Comparison of ENCODE assay signal across 12 cellular contexts in genomic region chr5:10913846-10914245, GRCh38.
A peak's percentile ranks its signal among the peaks of the same experiment; 100 is the strongest.
DNase-seq lines count a peak whose midpoint lies in the region; ATAC-seq and TF ChIP-seq lines count a peak whose summit lies in the region.
"Had no signal": no experiment of that assay in that cellular context is flagged by ENCODE, and none has a peak within 500 bp of the region (broad histone marks: within the 10 kb centered on the region; RNA-seq: fewer than 3 reads in every experiment).

No MANE protein-coding gene starts in this region.

- no peak overlapping the region for H3K4me2 ChIP-seq in Karpas-422 (ENCODE audit: low read depth, low read length, poor library complexity, severe bottlenecking)

- H3K9me3 ChIP-seq in Karpas-422 (ENCODE audit: low read length) (no peaks in the 10 kb centered on the region), stomach (no peaks in the 10 kb centered on the region)
- H3K9me3 ChIP-seq: neutrophil, thyroid gland had no signal

- H2AFZ ChIP-seq in Karpas-422 (ENCODE audit: low read length): no peak overlapping the region

- H3K4me1 ChIP-seq in Karpas-422 (ENCODE audit: low read length) (peaks cover 20% of the 10 kb centered on the region), stomach (no peaks in the 10 kb centered on the region)
- H3K4me1 ChIP-seq: thyroid gland had no signal

- H4K20me1 ChIP-seq in Karpas-422 (ENCODE audit: insufficient read depth, low read depth, low read length): no peaks in the 10 kb centered on the region

- no peak overlapping the region for H3K9ac ChIP-seq in Karpas-422 (ENCODE audit: low read length)

- TF ChIP-seq POLR2A in stomach (IDR thresholded peaks at IDR 0.05): no peak

- no peaks in the 10 kb centered on the region for H3K79me2 ChIP-seq in Karpas-422 (ENCODE audit: low read length)

- H3K27me3 ChIP-seq in Karpas-422 (ENCODE audit: low read length) (no peaks in the 10 kb centered on the region), stomach (peaks cover 0 to 5% (median 0%) of the 10 kb centered on the region in 3 donors)
- H3K27me3 ChIP-seq: thyroid gland had no signal

- ATAC-seq in left lobe of liver (peak; percentile 57), HG03280 (IDR thresholded peaks at IDR 0.05; ENCODE audit: unreplicated experiment) (no peak), GM21515 (IDR thresholded peaks at IDR 0.05; ENCODE audit: unreplicated experiment) (no peak), HG02763 (IDR thresholded peaks at IDR 0.05; ENCODE audit: unreplicated experiment) (no peak)

- no peak for TF ChIP-seq EP300 in stomach (IDR thresholded peaks at IDR 0.05)

- no peaks in the 10 kb centered on the region for H3K36me3 ChIP-seq in Karpas-422 (ENCODE audit: insufficient read depth, low read length)
- H3K36me3 ChIP-seq in stomach: no peaks in the 10 kb centered on the region
- H3K36me3 ChIP-seq: neutrophil, thyroid gland had no signal

- H3K4me3 ChIP-seq in Karpas-422 (ENCODE audit: low read length): no peak overlapping the region
- H3K4me3 ChIP-seq in WI38 (ENCODE audit: low read depth, low read length): peak overlapping the region; percentile 23
- H3K4me3 ChIP-seq in stomach: no peak overlapping the region
- H3K4me3 ChIP-seq: thyroid gland had no signal

- peak; percentile 80 for DNase-seq in CD1c-positive myeloid dendritic cell (ENCODE audit: extremely low spot score)
- DNase-seq in Karpas-422: peak; percentile 73
- DNase-seq in left lobe of liver (ENCODE audit: low spot score): no peak
- no peak for DNase-seq in stomach
- DNase-seq: cortex of kidney, thyroid gland had no signal

- H3K27ac ChIP-seq in Karpas-422 (ENCODE audit: low read length): no peak overlapping the region
- no peak overlapping the region for H3K27ac ChIP-seq in stomach
- H3K27ac ChIP-seq: neutrophil, thyroid gland, VCaP had no signal

- intact Hi-C loops in stomach (cut with DNase I; ENCODE audit: low total_unique reads): no loop called here

- TF ChIP-seq CTCF in WI38 (IDR thresholded peaks at IDR 0.05; ENCODE audit: low read depth, low read length) (no peak), stomach (IDR thresholded peaks at IDR 0.05) (no peak)

- WGBS in stomach, 5 donors: 13 to 25% (median 22%) methylated on average over 5 of the region's 5 CpGs

- no peaks in the 10 kb centered on the region for H3K9me2 ChIP-seq in Karpas-422 (replicated peaks; ENCODE audit: insufficient read depth, low read length)

Comparison
In these comparisons a context has a peak if more than half of its experiments do, and no peak if none do; other contexts are left out.
1. DNase-seq: peak in CD1c-positive myeloid dendritic cell (single experiment) and Karpas-422 (single experiment); none in left lobe of liver (single experiment) and stomach (single experiment).